Comparison of ENCODE assay signal across 11 cellular contexts in the genomic region with DNA sequence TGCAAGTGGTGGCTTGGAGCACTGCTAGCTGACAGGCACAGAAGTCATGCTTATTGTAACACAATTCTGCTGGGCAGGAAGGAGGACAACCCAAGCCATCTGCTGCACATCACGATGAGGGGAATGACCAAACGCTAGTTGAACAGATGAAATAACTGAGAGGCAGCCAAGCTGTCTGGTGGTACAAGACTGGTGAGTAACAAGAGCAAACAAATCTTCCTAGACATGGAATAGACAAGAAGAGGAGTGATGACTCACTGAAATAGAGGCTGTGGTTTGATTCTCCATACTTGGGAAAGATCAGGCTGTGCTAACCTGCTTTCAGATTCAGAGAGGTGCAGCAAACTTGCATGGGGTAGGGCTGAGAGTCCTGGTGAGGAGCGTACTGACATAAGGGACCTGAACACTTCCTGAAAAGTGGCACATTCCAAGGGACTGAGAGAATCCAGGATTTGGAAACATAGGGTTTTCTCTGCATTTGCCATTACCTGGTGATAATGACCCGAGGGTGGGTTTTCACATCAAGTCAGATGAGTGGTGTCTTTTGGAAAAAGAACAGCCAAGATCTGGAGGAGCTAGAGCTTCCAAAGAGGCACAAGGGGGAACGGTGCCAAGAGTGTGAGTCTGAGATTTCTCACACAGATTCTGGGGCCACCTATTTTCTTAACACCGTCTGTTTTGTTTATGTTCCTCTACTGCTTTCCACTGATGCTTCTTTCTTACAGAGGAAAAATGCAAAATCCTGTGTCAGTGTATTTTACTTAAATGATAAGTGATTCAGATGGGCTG.
DNase-seq lines count a peak whose midpoint lies in the region; ATAC-seq and TF ChIP-seq lines count a peak whose summit lies in the region.
"Had no signal": no experiment of that assay in that cellular context is flagged by ENCODE, and none has a peak within 500 bp of the region (broad histone marks: within the 10 kb centered on the region; RNA-seq: fewer than 3 reads in every experiment).

No MANE protein-coding gene starts in this region.

- TF ChIP-seq CTCF in cardiac fibroblast (IDR thresholded peaks at IDR 0.05; ENCODE audit: low read depth, low read length): no peak

- peak overlapping the region; percentile 19 for H3K27ac ChIP-seq in mesenchymal stem cell (ENCODE audit: low read length, poor library complexity, severe bottlenecking)

- no peak overlapping the region for H3K23ac ChIP-seq in mesenchymal stem cell (ENCODE audit: low read length in 2 of 2)

- H3K14ac ChIP-seq in mesenchymal stem cell (ENCODE audit: low read length in 2 of 2): no peak overlapping the region

- H2BK12ac ChIP-seq in mesenchymal stem cell (ENCODE audit: low read length in 2 of 2): no peak overlapping the region

- no peak overlapping the region for H2AFZ ChIP-seq in mesenchymal stem cell (ENCODE audit: low read depth, low read length)

- no peak overlapping the region for H2BK5ac ChIP-seq in mesenchymal stem cell (ENCODE audit: low read depth, low read length, poor library complexity, severe bottlenecking)

- H2BK15ac ChIP-seq in mesenchymal stem cell (ENCODE audit: low read depth, poor library complexity, severe bottlenecking): no peak overlapping the region

- no peaks in the 10 kb centered on the region for H3K36me3 ChIP-seq in mesenchymal stem cell (ENCODE audit: control insufficient read depth in 1 of 2, insufficient read depth in 2 of 2, low read depth in 1 of 2, low read length in 2 of 2)

- peak overlapping the region; percentile 21 for H3K4me2 ChIP-seq in mesenchymal stem cell (ENCODE audit: low read length, poor library complexity, severe bottlenecking)

- H3K27me3 ChIP-seq in mesenchymal stem cell (ENCODE audit: control insufficient read depth in 1 of 2, insufficient read depth in 1 of 2, low read length in 2 of 2): no peaks in the 10 kb centered on the region

- H3K18ac ChIP-seq in mesenchymal stem cell (ENCODE audit: low read depth in 1 of 2, low read length in 2 of 2): no peak overlapping the region

- no peak overlapping the region for H4K91ac ChIP-seq in mesenchymal stem cell (ENCODE audit: low read length)

- no peak overlapping the region for H4K8ac ChIP-seq in mesenchymal stem cell (ENCODE audit: low read length)

- no peak overlapping the region for H2BK120ac ChIP-seq in mesenchymal stem cell (ENCODE audit: low read depth, low read length)

- H3K79me1 ChIP-seq in mesenchymal stem cell (replicated peaks; ENCODE audit: low read length, poor library complexity, severe bottlenecking): no peaks in the 10 kb centered on the region

- no peak overlapping the region for H2AK5ac ChIP-seq in mesenchymal stem cell (ENCODE audit: low read length, severe bottlenecking)

- in situ Hi-C loops in Caki2 (cut with HindIII; ENCODE audit: low pct_unique_long_range_greater_than_20kb, low sequenced_read_pairs): no loop called here

- H3K9ac ChIP-seq in mesenchymal stem cell (ENCODE audit: low read length): no peak overlapping the region

- ATAC-seq in left ventricle myocardium superior: no peak

- peaks cover 2% of the 10 kb centered on the region for H3K4me1 ChIP-seq in mesenchymal stem cell (ENCODE audit: control insufficient read depth, insufficient read depth, low read depth, low read length)

- H3K9me3 ChIP-seq in mesenchymal stem cell (ENCODE audit: control insufficient read depth, low read length): no peaks in the 10 kb centered on the region

- H3K4me3 ChIP-seq in cardiac fibroblast (replicated peaks in 1 of 2; ENCODE audit: low read depth in 2 of 2, low read length in 2 of 2) (no peak overlapping the region), mesenchymal stem cell (ENCODE audit: insufficient read depth in 1 of 2, low read depth in 1 of 2, low read length in 2 of 2) (no peak overlapping the region)

- 37% methylated on average over 5 of the region's 6 CpGs for WGBS in mesenchymal stem cell

- H3K4ac ChIP-seq in mesenchymal stem cell (ENCODE audit: low read depth in 1 of 2, low read length in 2 of 2): no peak overlapping the region

- DNase-seq in Caki2 (ENCODE audit: low read depth) (peak; percentile 86), NCI-H2029 treated with DMSO at 0.1 percent for 48 hours (lab: John Stamatoyannopoulos, UW) (peak; percentile 28), cardiac fibroblast (ENCODE audit: low read depth in 2 of 2) (peak; percentile 53 to 94), mesenchymal stem cell (peak; percentile 88), NCI-H1048 (lab: John Stamatoyannopoulos, UW) (no peak), left ventricle myocardium superior (no peak), T-helper 9 cell (no peak)
- no peak for DNase-seq in activated CD8-positive, alpha-beta memory T cell treated with anti-CD3 and anti-CD28 coated beads, Interleukin-2, amount 50 U/mL, for 4 hours
- DNase-seq: nucleus accumbens; stimulated activated CD4-positive, alpha-beta T cell treated with anti-CD3 and anti-CD28 coated beads, Interleukin-4, amount 100 ng/mL, for 24 hours; substantia nigra had no signal

- intact Hi-C loops in left ventricle myocardium superior (cut with micrococcal nuclease): no loop called here

Comparison
In these comparisons a context has a peak if more than half of its experiments do, and no peak if none do; other contexts are left out.
1. DNase-seq: peak in Caki2 (single experiment), NCI-H2029 treated with DMSO at 0.1 percent for 48 hours (single experiment), cardiac fibroblast (2 of 2) and mesenchymal stem cell (single experiment); none in activated CD8-positive, alpha-beta memory T cell treated with anti-CD3 and anti-CD28 coated beads, Interleukin-2, amount 50 U/mL, for 4 hours (single experiment), NCI-H1048 (single experiment), left ventricle myocardium superior (single experiment) and T-helper 9 cell (single experiment).